ENCODE assay signal across 19 cellular contexts in the genomic region with DNA sequence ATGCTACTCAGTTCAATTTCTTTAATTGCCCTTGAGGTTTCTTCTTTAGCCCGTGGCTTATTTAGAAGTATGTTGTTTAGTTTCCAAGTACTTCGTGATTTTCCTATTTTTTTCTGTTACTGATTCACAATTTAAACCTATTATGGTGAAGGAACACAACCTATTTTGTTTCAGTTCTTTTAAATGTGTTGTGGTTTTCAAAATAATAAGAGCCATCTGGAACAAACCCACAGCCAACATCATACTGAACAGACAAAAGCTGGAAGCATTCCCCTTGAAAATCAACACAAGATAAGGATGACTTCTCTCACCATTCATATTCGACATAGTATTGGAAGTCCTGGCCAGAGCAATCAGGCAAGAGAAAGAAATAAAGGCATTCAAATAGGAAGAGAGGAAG.
A peak's percentile ranks its signal among the peaks of the same experiment; 100 is the strongest.
DNase-seq lines count a peak whose midpoint lies in the region; ATAC-seq and TF ChIP-seq lines count a peak whose summit lies in the region.
"Had no signal": no experiment of that assay in that cellular context is flagged by ENCODE, and none has a peak within 500 bp of the region (broad histone marks: within the 10 kb centered on the region; RNA-seq: fewer than 3 reads in every experiment).

No MANE protein-coding gene starts in this region.

- H3K27me3 ChIP-seq in BJ (ENCODE audit: control insufficient read depth, insufficient read depth, low read length) (no peaks in the 10 kb centered on the region), GM23338 (ENCODE audit: insufficient read depth) (no peaks in the 10 kb centered on the region)
- H3K27me3 ChIP-seq: SJCRH30 had no signal

- H3K4me3 ChIP-seq in BJ (ENCODE audit: low read depth, low read length) (no peak overlapping the region), GM23338 (no peak overlapping the region), astrocyte of the cerebellum (ENCODE audit: low read depth, low read length) (no peak overlapping the region)
- H3K4me3 ChIP-seq: SJCRH30 had no signal

- peaks cover 12% of the 10 kb centered on the region; the same call in 2 of the 3 replicates for H3K4me1 Mint-ChIP-seq in GM23338
- H3K4me1 Mint-ChIP-seq: IgD-negative memory B cell had no signal

- no peaks in the 10 kb centered on the region for H3F3A ChIP-seq in GM23338 (replicated peaks; ENCODE audit: low read depth)

- no peak for TF ChIP-seq CTCF in BJ (IDR thresholded peaks at IDR 0.05; ENCODE audit: insufficient read depth, low read depth, low read length)
- TF ChIP-seq CTCF in GM23338 (conservative IDR thresholded peaks at IDR 0.05; ENCODE audit: low read depth in 2 of 2), result no peak
- TF ChIP-seq CTCF in astrocyte of the cerebellum (IDR thresholded peaks at IDR 0.05; ENCODE audit: low read depth, low read length, missing control alignments), result no peak

- H2AFZ ChIP-seq in GM23338, result no peak overlapping the region

- H3K36me3 ChIP-seq in BJ (ENCODE audit: control insufficient read depth, insufficient read depth, low read length) (no peaks in the 10 kb centered on the region), GM23338 (ENCODE audit: insufficient read depth) (no peaks in the 10 kb centered on the region)
- H3K36me3 ChIP-seq: SJCRH30 had no signal

- peaks cover 5% of the 10 kb centered on the region for H3K27me3 Mint-ChIP-seq in GM23338 (ENCODE audit: insufficient read depth, low read depth, poor library complexity)
- H3K27me3 Mint-ChIP-seq: IgD-negative memory B cell had no signal

- peaks cover 5% of the 10 kb centered on the region; the same call in 2 of the 3 replicates for H3K36me3 Mint-ChIP-seq in GM23338 (ENCODE audit: low read depth)
- H3K36me3 Mint-ChIP-seq: CD14-positive monocyte had no signal

- H3K79me2 ChIP-seq in GM23338 (replicated peaks; ENCODE audit: insufficient read depth), result no peaks in the 10 kb centered on the region

- peak overlapping the region; percentile 11; the same call in 1 of the 2 replicates for H3K4me2 ChIP-seq in GM23338

- CTCF ChIA-PET in BJ (lab: Yijun Ruan, JAX), result no interaction called here

- DNase-seq in BJ (ENCODE audit: low read depth) (peak; percentile 28), GM23338 (ENCODE audit: low spot score) (no peak), astrocyte of the cerebellum (ENCODE audit: low read depth) (peak; percentile 55), fibroblast of the conjunctiva (ENCODE audit: low read depth) (peak; percentile 4), pons (ENCODE audit: low spot score) (no peak), activated T-cell treated with anti-CD3 and anti-CD28 coated beads for 4 hours (no peak), NCI-H2029 treated with DMSO at 0.1 percent for 48 hours (lab: John Stamatoyannopoulos, UW) (no peak)
- DNase-seq: GOT3, NCI-H1105, NCI-H146, NCI-H2029, NCI-H2171 treated with DMSO at 0.1 percent for 48 hours, NCI-H524 treated with DMSO at 0.1 percent for 48 hours, NCI-H82, SJCRH30 had no signal

- H3K27ac Mint-ChIP-seq in GM23338, result no peak overlapping the region
- H3K27ac Mint-ChIP-seq: CD14-positive monocyte, IgD-negative memory B cell had no signal

- H4K20me1 ChIP-seq in GM23338 (replicated peaks; ENCODE audit: insufficient read depth), result no peaks in the 10 kb centered on the region

- H3K27ac ChIP-seq in GM23338 (ENCODE audit: low read depth), result peak overlapping the region; percentile 33; the same call in 1 of the 2 replicates
- H3K27ac ChIP-seq: SJCRH30 had no signal

- H3K9me3 Mint-ChIP-seq in GM23338, result peaks cover 18% of the 10 kb centered on the region; the same call in 2 of the 3 replicates

- H3K4me1 ChIP-seq in GM23338 (ENCODE audit: insufficient read depth), result 0 out of 2 replicates have a peak, but pooled peaks cover 9% of the 10 kb centered on the region
- H3K4me1 ChIP-seq: SJCRH30 had no signal

- in situ Hi-C loops in astrocyte of the cerebellum (cut with HindIII; ENCODE audit: low sequenced_read_pairs), result no loop called here

- no peaks in the 10 kb centered on the region for H3K9me2 ChIP-seq in GM23338 (ENCODE audit: insufficient read depth)

- POLR2A ChIA-PET in BJ (lab: Charles Lee), result no interaction called here

- H3K4me3 Mint-ChIP-seq in GM23338, result no peak overlapping the region
- H3K4me3 Mint-ChIP-seq: CD14-positive monocyte, IgD-negative memory B cell had no signal

- ATAC-seq in GM23338, result no peak
- ATAC-seq: HCT116, Panc1 had no signal

TF ChIP-seq in GM23338, 12 proteins besides CTCF, POLR2A, EP300 and RAD21 (continues in another document):
- TF ChIP-seq NANOG (IDR thresholded peaks at IDR 0.05; ENCODE audit: borderline replicate concordance) (no peak), STAT1 (IDR thresholded peaks at IDR 0.05; ENCODE audit: unreplicated experiment) (no peak), ZNF331 (CRISPR knock-in tag; IDR thresholded peaks at IDR 0.05; ENCODE audit: low read depth) (no peak), EZH2 (IDR thresholded peaks at IDR 0.05; ENCODE audit: low read depth, unreplicated experiment) (no peak)
- TF ChIP-seq, protein P1, sequence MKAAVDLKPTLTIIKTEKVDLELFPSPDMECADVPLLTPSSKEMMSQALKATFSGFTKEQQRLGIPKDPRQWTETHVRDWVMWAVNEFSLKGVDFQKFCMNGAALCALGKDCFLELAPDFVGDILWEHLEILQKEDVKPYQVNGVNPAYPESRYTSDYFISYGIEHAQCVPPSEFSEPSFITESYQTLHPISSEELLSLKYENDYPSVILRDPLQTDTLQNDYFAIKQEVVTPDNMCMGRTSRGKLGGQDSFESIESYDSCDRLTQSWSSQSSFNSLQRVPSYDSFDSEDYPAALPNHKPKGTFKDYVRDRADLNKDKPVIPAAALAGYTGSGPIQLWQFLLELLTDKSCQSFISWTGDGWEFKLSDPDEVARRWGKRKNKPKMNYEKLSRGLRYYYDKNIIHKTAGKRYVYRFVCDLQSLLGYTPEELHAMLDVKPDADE (IDR thresholded peaks at IDR 0.05), result no peak
- TF ChIP-seq, protein P2, sequence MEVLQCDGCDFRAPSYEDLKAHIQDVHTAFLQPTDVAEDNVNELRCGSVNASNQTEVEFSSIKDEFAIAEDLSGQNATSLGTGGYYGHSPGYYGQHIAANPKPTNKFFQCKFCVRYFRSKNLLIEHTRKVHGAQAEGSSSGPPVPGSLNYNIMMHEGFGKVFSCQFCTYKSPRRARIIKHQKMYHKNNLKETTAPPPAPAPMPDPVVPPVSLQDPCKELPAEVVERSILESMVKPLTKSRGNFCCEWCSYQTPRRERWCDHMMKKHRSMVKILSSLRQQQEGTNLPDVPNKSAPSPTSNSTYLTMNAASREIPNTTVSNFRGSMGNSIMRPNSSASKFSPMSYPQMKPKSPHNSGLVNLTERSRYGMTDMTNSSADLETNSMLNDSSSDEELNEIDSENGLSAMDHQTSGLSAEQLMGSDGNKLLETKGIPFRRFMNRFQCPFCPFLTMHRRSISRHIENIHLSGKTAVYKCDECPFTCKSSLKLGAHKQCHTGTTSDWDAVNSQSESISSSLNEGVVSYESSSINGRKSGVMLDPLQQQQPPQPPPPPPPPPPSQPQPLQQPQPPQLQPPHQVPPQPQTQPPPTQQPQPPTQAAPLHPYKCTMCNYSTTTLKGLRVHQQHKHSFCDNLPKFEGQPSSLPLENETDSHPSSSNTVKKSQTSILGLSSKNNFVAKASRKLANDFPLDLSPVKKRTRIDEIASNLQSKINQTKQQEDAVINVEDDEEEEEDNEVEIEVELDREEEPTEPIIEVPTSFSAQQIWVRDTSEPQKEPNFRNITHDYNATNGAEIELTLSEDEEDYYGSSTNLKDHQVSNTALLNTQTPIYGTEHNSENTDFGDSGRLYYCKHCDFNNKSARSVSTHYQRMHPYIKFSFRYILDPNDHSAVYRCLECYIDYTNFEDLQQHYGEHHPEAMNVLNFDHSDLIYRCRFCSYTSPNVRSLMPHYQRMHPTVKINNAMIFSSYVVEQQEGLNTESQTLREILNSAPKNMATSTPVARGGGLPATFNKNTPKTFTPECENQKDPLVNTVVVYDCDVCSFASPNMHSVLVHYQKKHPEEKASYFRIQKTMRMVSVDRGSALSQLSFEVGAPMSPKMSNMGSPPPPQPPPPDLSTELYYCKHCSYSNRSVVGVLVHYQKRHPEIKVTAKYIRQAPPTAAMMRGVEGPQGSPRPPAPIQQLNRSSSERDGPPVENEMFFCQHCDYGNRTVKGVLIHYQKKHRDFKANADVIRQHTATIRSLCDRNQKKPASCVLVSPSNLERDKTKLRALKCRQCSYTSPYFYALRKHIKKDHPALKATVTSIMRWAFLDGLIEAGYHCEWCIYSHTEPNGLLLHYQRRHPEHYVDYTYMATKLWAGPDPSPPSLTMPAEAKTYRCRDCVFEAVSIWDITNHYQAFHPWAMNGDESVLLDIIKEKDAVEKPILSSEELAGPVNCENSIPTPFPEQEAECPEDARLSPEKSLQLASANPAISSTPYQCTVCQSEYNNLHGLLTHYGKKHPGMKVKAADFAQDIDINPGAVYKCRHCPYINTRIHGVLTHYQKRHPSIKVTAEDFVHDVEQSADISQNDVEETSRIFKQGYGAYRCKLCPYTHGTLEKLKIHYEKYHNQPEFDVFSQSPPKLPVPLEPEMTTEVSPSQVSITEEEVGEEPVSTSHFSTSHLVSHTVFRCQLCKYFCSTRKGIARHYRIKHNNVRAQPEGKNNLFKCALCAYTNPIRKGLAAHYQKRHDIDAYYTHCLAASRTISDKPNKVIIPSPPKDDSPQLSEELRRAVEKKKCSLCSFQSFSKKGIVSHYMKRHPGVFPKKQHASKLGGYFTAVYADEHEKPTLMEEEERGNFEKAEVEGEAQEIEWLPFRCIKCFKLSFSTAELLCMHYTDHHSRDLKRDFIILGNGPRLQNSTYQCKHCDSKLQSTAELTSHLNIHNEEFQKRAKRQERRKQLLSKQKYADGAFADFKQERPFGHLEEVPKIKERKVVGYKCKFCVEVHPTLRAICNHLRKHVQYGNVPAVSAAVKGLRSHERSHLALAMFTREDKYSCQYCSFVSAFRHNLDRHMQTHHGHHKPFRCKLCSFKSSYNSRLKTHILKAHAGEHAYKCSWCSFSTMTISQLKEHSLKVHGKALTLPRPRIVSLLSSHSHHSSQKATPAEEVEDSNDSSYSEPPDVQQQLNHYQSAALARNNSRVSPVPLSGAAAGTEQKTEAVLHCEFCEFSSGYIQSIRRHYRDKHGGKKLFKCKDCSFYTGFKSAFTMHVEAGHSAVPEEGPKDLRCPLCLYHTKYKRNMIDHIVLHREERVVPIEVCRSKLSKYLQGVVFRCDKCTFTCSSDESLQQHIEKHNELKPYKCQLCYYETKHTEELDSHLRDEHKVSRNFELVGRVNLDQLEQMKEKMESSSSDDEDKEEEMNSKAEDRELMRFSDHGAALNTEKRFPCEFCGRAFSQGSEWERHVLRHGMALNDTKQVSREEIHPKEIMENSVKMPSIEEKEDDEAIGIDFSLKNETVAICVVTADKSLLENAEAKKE (CRISPR knock-in tag; IDR thresholded peaks at IDR 0.05), result no peak

Comparison
In these comparisons a context has a peak if more than half of its experiments do, and no peak if none do; other contexts are left out.
1. DNase-seq: peak in BJ (single experiment), astrocyte of the cerebellum (single experiment) and fibroblast of the conjunctiva (single experiment); none in GM23338 (single experiment), pons (single experiment), activated T-cell treated with anti-CD3 and anti-CD28 coated beads for 4 hours (single experiment) and NCI-H2029 treated with DMSO at 0.1 percent for 48 hours (single experiment).